ENCODE assay signal across 23 cellular contexts in the genomic region with DNA sequence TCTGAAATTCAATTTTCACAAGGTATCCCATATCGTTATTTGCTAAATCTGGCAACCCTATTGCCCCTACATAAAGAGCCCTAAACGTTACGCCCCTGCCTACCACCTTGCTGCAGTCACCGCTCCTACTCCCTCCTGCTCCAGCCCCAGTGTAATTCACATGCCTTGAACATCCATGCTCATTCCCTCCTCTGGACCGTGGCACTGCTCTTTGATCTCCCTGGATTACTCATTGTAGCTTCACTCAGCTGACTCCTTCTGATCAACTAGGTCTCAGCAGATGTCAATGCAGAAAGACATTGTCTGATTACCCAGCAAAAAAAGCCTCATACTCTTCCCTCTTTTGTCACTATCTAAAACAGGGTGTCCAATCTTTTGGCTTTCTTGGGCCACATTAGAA.
"Had no signal": no experiment of that assay in that cellular context is flagged by ENCODE, and none has a peak within 500 bp of the region (broad histone marks: within the 10 kb centered on the region; RNA-seq: fewer than 3 reads in every experiment).

No MANE protein-coding gene starts in this region.

- DNase-seq: central memory CD4-positive, alpha-beta T cell; dorsolateral prefrontal cortex; effector CD4-positive, alpha-beta T cell; foreskin melanocyte; glutamatergic neuron; heart right ventricle; hypothalamus; immature natural killer cell; left cardiac atrium; left ventricle myocardium superior; lower lobe of right lung; natural killer cell; pancreas; stimulated activated CD4-positive, alpha-beta T cell treated with anti-CD3 and anti-CD28 coated beads, Interleukin-4, amount 100 ng/mL, for 4 hours; stimulated activated naive CD8-positive, alpha-beta T cell treated with anti-CD3 and anti-CD28 coated beads, Interleukin-15, Interleukin-2, amounts not matched to agents 100 U/mL and 50 U/mL, for 24 hours; substantia nigra; testis; tibial artery; upper lobe of left lung had no signal

- H3K9me3 ChIP-seq: heart right ventricle, lower lobe of right lung, neutrophil, pancreas, testis, tibial artery, upper lobe of left lung had no signal

- H3K27ac ChIP-seq: dorsolateral prefrontal cortex, heart right ventricle, lower lobe of right lung, neutrophil, pancreas, testis, tibial artery, upper lobe of left lung had no signal

- FAIRE-seq: colon, keratinocyte, pancreas, urothelium cell line had no signal

- H3K4me1 ChIP-seq: heart right ventricle, lower lobe of right lung, pancreas, testis, tibial artery, upper lobe of left lung had no signal

- H3K36me3 ChIP-seq: heart right ventricle, lower lobe of right lung, neutrophil, pancreas, tibial artery, upper lobe of left lung had no signal

- H3K4me3 ChIP-seq: dorsolateral prefrontal cortex, heart right ventricle, lower lobe of right lung, pancreas, testis, tibial artery, upper lobe of left lung had no signal

- H3K27me3 ChIP-seq: pancreas, testis, upper lobe of left lung had no signal
